ENCODE assay signal across 8 cellular contexts in the genomic region with DNA sequence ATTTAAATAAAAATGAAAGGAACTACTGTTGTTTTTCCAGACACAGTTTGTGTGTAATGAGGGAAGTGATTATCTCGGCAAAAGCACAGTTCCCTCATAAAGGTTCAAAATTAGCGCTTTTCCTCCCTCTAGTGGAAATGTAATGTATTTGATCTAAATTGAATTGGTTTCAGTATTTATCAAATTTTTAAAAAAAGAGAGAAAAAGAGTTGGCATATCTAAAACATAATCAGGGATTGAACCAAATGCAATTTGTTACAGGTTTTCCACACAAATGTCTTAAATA. TPM values are rescaled to one million over a fixed set of nuclear protein-coding genes. Genes with fewer than 3 reads are reported as not detected.
DNase-seq lines count a peak whose midpoint lies in the region; ATAC-seq and TF ChIP-seq lines count a peak whose summit lies in the region.

No MANE protein-coding gene starts in this region.

- DNase-seq in AG20443 (ENCODE audit: low spot score) (peak; percentile 38), HuH-7 (ENCODE audit: low spot score) (peak; percentile 13), right cardiac atrium (no peak), upper lobe of right lung (no peak), occipital lobe (lab: John Stamatoyannopoulos, UW) (no peak), posterior cingulate gyrus (no peak)
- no peak for DNase-seq in activated CD8-positive, alpha-beta memory T cell treated with anti-CD3 and anti-CD28 coated beads, Interleukin-2, amount 50 U/mL, for 48 hours

- TF ChIP-seq CTCF in upper lobe of right lung (IDR thresholded peaks at IDR 0.05): peak; percentile 59

- H3K27me3 ChIP-seq in right cardiac atrium (ENCODE audit: control insufficient read depth, insufficient read depth) (no peaks in the 10 kb centered on the region), upper lobe of right lung (no peaks in the 10 kb centered on the region)

- H3K27ac ChIP-seq in right cardiac atrium (ENCODE audit: low read length): no peak overlapping the region
- peak overlapping the region; percentile 27 for H3K27ac ChIP-seq in upper lobe of right lung

- no peaks in the 10 kb centered on the region for H3K4me1 ChIP-seq in right cardiac atrium (ENCODE audit: control insufficient read depth, insufficient read depth, low read length)
- H3K4me1 ChIP-seq in upper lobe of right lung: peaks cover 11% of the 10 kb centered on the region

- no peaks in the 10 kb centered on the region for H3K36me3 ChIP-seq in upper lobe of right lung

- intact Hi-C loops in right cardiac atrium (cut with DNase I) (no loop called here), upper lobe of right lung (cut with DNase I) (no loop called here), posterior cingulate gyrus (cut with DNase I) (no loop called here)

- ATAC-seq in SK-N-SH treated with all-trans-retinoic acid at 6 μM for 48 hours: peak; percentile 60
- ATAC-seq in right cardiac atrium: peak; percentile 45 to 57
- peak; percentile 63 for ATAC-seq in upper lobe of right lung

- H3K9me3 ChIP-seq in right cardiac atrium (ENCODE audit: control insufficient read depth, low read length) (no peaks in the 10 kb centered on the region), upper lobe of right lung (no peaks in the 10 kb centered on the region)

- H3K4me3 ChIP-seq in right cardiac atrium (ENCODE audit: low read length) (no peak overlapping the region), upper lobe of right lung (no peak overlapping the region)

- 12% methylated on average over 2 of the region's 2 CpGs for WGBS in right cardiac atrium

TF ChIP-seq in SK-N-SH treated with all-trans-retinoic acid at 6 μM for 48 hours, 23 proteins besides CTCF, POLR2A, EP300 and RAD21:
- TF ChIP-seq SNAI2 (CRISPR knock-in tag; IDR thresholded peaks at IDR 0.05) (no peak), OSR1 (CRISPR knock-in tag; IDR thresholded peaks at IDR 0.05) (no peak), ISL1 (CRISPR knock-in tag; IDR thresholded peaks at IDR 0.05) (no peak), GLIS3 (CRISPR knock-in tag; IDR thresholded peaks at IDR 0.05) (no peak), ESRRG (CRISPR knock-in tag; IDR thresholded peaks at IDR 0.05) (no peak), TCF4 (CRISPR knock-in tag; IDR thresholded peaks at IDR 0.05; ENCODE audit: borderline replicate concordance) (no peak), CSDC2 (CRISPR knock-in tag; IDR thresholded peaks at IDR 0.05) (no peak), ZNF565 (CRISPR knock-in tag; conservative IDR thresholded peaks at IDR 0.05; ENCODE audit: low read depth) (no peak), ZNF8 (CRISPR knock-in tag; IDR thresholded peaks at IDR 0.05) (no peak), RARB (CRISPR knock-in tag; IDR thresholded peaks at IDR 0.05) (no peak), TOX (CRISPR knock-in tag; IDR thresholded peaks at IDR 0.05; ENCODE audit: borderline replicate concordance) (no peak), ZFP30 (CRISPR knock-in tag; IDR thresholded peaks at IDR 0.05) (no peak), PPARA (CRISPR knock-in tag; IDR thresholded peaks at IDR 0.05; ENCODE audit: borderline replicate concordance) (no peak), PATZ1 (CRISPR knock-in tag; IDR thresholded peaks at IDR 0.05; ENCODE audit: borderline replicate concordance) (no peak), ZFP3 (CRISPR knock-in tag; IDR thresholded peaks at IDR 0.05) (no peak), ARNTL (CRISPR knock-in tag; IDR thresholded peaks at IDR 0.05; ENCODE audit: borderline replicate concordance, low read depth) (no peak)
- TF ChIP-seq, protein P1, sequence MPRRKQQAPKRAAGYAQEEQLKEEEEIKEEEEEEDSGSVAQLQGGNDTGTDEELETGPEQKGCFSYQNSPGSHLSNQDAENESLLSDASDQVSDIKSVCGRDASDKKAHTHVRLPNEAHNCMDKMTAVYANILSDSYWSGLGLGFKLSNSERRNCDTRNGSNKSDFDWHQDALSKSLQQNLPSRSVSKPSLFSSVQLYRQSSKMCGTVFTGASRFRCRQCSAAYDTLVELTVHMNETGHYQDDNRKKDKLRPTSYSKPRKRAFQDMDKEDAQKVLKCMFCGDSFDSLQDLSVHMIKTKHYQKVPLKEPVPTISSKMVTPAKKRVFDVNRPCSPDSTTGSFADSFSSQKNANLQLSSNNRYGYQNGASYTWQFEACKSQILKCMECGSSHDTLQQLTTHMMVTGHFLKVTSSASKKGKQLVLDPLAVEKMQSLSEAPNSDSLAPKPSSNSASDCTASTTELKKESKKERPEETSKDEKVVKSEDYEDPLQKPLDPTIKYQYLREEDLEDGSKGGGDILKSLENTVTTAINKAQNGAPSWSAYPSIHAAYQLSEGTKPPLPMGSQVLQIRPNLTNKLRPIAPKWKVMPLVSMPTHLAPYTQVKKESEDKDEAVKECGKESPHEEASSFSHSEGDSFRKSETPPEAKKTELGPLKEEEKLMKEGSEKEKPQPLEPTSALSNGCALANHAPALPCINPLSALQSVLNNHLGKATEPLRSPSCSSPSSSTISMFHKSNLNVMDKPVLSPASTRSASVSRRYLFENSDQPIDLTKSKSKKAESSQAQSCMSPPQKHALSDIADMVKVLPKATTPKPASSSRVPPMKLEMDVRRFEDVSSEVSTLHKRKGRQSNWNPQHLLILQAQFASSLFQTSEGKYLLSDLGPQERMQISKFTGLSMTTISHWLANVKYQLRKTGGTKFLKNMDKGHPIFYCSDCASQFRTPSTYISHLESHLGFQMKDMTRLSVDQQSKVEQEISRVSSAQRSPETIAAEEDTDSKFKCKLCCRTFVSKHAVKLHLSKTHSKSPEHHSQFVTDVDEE (CRISPR knock-in tag; IDR thresholded peaks at IDR 0.05): no peak
- TF ChIP-seq, protein P2, sequence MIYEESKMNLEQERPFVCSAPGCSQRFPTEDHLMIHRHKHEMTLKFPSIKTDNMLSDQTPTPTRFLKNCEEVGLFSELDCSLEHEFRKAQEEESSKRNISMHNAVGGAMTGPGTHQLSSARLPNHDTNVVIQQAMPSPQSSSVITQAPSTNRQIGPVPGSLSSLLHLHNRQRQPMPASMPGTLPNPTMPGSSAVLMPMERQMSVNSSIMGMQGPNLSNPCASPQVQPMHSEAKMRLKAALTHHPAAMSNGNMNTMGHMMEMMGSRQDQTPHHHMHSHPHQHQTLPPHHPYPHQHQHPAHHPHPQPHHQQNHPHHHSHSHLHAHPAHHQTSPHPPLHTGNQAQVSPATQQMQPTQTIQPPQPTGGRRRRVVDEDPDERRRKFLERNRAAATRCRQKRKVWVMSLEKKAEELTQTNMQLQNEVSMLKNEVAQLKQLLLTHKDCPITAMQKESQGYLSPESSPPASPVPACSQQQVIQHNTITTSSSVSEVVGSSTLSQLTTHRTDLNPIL (CRISPR knock-in tag; IDR thresholded peaks at IDR 0.05; ENCODE audit: low read depth): no peak
- TF ChIP-seq, protein P3, sequence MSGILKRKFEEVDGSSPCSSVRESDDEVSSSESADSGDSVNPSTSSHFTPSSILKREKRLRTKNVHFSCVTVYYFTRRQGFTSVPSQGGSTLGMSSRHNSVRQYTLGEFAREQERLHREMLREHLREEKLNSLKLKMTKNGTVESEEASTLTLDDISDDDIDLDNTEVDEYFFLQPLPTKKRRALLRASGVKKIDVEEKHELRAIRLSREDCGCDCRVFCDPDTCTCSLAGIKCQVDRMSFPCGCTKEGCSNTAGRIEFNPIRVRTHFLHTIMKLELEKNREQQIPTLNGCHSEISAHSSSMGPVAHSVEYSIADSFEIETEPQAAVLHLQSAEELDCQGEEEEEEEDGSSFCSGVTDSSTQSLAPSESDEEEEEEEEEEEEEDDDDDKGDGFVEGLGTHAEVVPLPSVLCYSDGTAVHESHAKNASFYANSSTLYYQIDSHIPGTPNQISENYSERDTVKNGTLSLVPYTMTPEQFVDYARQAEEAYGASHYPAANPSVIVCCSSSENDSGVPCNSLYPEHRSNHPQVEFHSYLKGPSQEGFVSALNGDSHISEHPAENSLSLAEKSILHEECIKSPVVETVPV (CRISPR knock-in tag; IDR thresholded peaks at IDR 0.05): no peak
TF ChIP-seq in SK-N-SH treated with all-trans-retinoic acid at 6 μM for 48 hours: peak in this region for 0.

RNA-seq across cellular contexts. Expression of gene CMPK2, which starts 37.5 kb away (rescaled TPM):
- 1 to 10 TPM; 3.0 to 5.7 (median 4.3) TPM for total RNA-seq in right cardiac atrium
- polyA plus RNA-seq in right cardiac atrium: 2.7 TPM
- total RNA-seq in upper lobe of right lung: 23.2 TPM
- total RNA-seq in occipital lobe: 10.9 TPM

RNA-seq across cellular contexts. Expression of gene RSAD2, which starts 49.3 kb away (rescaled TPM):
- total RNA-seq in right cardiac atrium: 1 to 10 TPM; 1.6 to 6.4 (median 5.0) TPM
- 3.0 TPM for polyA plus RNA-seq in right cardiac atrium
- 25.7 TPM for total RNA-seq in upper lobe of right lung
- 6.9 TPM for total RNA-seq in occipital lobe

Comparison
In these comparisons a context has a peak if more than half of its experiments do, and no peak if none do; other contexts are left out.
1. DNase-seq: peak in AG20443 (single experiment) and HuH-7 (single experiment); none in right cardiac atrium (0 of 3), upper lobe of right lung (single experiment), activated CD8-positive, alpha-beta memory T cell treated with anti-CD3 and anti-CD28 coated beads, Interleukin-2, amount 50 U/mL, for 48 hours (single experiment), occipital lobe (single experiment) and posterior cingulate gyrus (0 of 10).
2. Peak in every context shown above with its lines, with median percentiles within 50 percentile points of each other: ATAC-seq.